1 cellular context compared by ENCODE assay signal in the genomic region with DNA sequence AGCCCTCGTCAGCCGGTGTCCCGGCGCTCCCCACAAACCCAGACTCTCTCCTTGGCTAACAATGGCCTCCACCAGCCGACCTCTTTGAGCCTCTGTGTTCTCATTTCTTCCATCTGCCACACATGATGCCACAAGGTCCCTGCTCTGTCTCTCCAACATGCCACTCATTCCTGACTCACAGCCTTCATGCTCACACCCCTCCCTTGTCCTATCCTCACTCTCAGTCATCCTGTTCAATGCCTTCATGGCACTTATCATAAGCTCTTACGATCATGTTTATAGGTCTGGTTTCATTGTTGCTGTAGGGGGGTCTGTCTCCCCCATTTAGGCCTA.
TF ChIP-seq lines count a peak whose summit lies in the region.

No MANE protein-coding gene starts in this region.

TF ChIP-seq in HepG2, 621 proteins besides CTCF, POLR2A, EP300 and RAD21:
- TF ChIP-seq, protein P1, sequence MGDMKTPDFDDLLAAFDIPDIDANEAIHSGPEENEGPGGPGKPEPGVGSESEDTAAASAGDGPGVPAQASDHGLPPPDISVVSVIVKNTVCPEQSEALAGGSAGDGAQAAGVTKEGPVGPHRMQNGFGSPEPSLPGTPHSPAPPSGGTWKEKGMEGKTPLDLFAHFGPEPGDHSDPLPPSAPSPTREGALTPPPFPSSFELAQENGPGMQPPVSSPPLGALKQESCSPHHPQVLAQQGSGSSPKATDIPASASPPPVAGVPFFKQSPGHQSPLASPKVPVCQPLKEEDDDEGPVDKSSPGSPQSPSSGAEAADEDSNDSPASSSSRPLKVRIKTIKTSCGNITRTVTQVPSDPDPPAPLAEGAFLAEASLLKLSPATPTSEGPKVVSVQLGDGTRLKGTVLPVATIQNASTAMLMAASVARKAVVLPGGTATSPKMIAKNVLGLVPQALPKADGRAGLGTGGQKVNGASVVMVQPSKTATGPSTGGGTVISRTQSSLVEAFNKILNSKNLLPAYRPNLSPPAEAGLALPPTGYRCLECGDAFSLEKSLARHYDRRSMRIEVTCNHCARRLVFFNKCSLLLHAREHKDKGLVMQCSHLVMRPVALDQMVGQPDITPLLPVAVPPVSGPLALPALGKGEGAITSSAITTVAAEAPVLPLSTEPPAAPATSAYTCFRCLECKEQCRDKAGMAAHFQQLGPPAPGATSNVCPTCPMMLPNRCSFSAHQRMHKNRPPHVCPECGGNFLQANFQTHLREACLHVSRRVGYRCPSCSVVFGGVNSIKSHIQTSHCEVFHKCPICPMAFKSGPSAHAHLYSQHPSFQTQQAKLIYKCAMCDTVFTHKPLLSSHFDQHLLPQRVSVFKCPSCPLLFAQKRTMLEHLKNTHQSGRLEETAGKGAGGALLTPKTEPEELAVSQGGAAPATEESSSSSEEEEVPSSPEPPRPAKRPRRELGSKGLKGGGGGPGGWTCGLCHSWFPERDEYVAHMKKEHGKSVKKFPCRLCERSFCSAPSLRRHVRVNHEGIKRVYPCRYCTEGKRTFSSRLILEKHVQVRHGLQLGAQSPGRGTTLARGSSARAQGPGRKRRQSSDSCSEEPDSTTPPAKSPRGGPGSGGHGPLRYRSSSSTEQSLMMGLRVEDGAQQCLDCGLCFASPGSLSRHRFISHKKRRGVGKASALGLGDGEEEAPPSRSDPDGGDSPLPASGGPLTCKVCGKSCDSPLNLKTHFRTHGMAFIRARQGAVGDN (CRISPR knock-in tag; IDR thresholded peaks at IDR 0.05): peak; percentile 53; the same call in 1 of the 2 replicates
- TF ChIP-seq FOXK2 (IDR thresholded peaks at IDR 0.05) (no peak), ZNF484 (CRISPR knock-in tag; IDR thresholded peaks at IDR 0.05; ENCODE audit: borderline replicate concordance, low read depth) (no peak), ZNF343 (CRISPR knock-in tag; IDR thresholded peaks at IDR 0.05) (no peak), ZNF552 (CRISPR knock-in tag; IDR thresholded peaks at IDR 0.05; ENCODE audit: borderline replicate concordance) (no peak), ZNF589 (CRISPR knock-in tag; conservative IDR thresholded peaks at IDR 0.05) (no peak), ZNF350 (CRISPR knock-in tag; IDR thresholded peaks at IDR 0.05; ENCODE audit: borderline replicate concordance, low read depth) (no peak), IKZF4 (CRISPR knock-in tag; IDR thresholded peaks at IDR 0.05; ENCODE audit: borderline replicate concordance, low read depth, not compliant biosample characterization) (peak; percentile 43), ZNF615 (CRISPR knock-in tag; IDR thresholded peaks at IDR 0.05; ENCODE audit: borderline replicate concordance) (no peak), SP140L (CRISPR knock-in tag; IDR thresholded peaks at IDR 0.05; ENCODE audit: borderline replicate concordance) (no peak), MED1 (CRISPR knock-in tag; IDR thresholded peaks at IDR 0.05) (no peak)
- TF ChIP-seq, protein P2, sequence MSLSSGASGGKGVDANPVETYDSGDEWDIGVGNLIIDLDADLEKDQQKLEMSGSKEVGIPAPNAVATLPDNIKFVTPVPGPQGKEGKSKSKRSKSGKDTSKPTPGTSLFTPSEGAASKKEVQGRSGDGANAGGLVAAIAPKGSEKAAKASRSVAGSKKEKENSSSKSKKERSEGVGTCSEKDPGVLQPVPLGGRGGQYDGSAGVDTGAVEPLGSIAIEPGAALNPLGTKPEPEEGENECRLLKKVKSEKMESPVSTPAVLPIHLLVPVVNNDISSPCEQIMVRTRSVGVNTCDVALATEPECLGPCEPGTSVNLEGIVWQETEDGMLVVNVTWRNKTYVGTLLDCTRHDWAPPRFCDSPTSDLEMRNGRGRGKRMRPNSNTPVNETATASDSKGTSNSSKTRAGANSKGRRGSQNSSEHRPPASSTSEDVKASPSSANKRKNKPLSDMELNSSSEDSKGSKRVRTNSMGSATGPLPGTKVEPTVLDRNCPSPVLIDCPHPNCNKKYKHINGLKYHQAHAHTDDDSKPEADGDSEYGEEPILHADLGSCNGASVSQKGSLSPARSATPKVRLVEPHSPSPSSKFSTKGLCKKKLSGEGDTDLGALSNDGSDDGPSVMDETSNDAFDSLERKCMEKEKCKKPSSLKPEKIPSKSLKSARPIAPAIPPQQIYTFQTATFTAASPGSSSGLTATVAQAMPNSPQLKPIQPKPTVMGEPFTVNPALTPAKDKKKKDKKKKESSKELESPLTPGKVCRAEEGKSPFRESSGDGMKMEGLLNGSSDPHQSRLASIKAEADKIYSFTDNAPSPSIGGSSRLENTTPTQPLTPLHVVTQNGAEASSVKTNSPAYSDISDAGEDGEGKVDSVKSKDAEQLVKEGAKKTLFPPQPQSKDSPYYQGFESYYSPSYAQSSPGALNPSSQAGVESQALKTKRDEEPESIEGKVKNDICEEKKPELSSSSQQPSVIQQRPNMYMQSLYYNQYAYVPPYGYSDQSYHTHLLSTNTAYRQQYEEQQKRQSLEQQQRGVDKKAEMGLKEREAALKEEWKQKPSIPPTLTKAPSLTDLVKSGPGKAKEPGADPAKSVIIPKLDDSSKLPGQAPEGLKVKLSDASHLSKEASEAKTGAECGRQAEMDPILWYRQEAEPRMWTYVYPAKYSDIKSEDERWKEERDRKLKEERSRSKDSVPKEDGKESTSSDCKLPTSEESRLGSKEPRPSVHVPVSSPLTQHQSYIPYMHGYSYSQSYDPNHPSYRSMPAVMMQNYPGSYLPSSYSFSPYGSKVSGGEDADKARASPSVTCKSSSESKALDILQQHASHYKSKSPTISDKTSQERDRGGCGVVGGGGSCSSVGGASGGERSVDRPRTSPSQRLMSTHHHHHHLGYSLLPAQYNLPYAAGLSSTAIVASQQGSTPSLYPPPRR (CRISPR knock-in tag; IDR thresholded peaks at IDR 0.05; ENCODE audit: borderline replicate concordance): no peak
TF ChIP-seq in HepG2: peak in this region for 2.
